ENCODE assay signal across 16 cellular contexts in genomic region chr2:165144315-165144714, GRCh38. TPM values are rescaled to one million over a fixed set of nuclear protein-coding genes. Genes with fewer than 3 reads are reported as not detected.
DNase-seq lines count a peak whose midpoint lies in the region; ATAC-seq and TF ChIP-seq lines count a peak whose summit lies in the region.
"Had no signal": no experiment of that assay in that cellular context is flagged by ENCODE, and none has a peak within 500 bp of the region (broad histone marks: within the 10 kb centered on the region; RNA-seq: fewer than 3 reads in every experiment).

No MANE protein-coding gene starts in this region.

- H3K27ac Mint-ChIP-seq in CD4-positive, alpha-beta memory T cell, result no peak overlapping the region
- no peak overlapping the region for H3K27ac Mint-ChIP-seq in activated naive CD4-positive, alpha-beta T cell treated with anti-CD3 and anti-CD28 coated beads, Interleukin-2, amount 50 U/mL, for 72 hours
- H3K27ac Mint-ChIP-seq: activated CD4-positive, alpha-beta T cell treated with anti-CD3 and anti-CD28 coated beads for 36 hours had no signal

- no peaks in the 10 kb centered on the region for H3K9me3 ChIP-seq in CD4-positive, alpha-beta memory T cell (ENCODE audit: control insufficient read depth in 1 of 2, low read length in 2 of 2)
- H3K9me3 ChIP-seq: SJSA1, stomach had no signal

- H3K9me3 Mint-ChIP-seq in CD4-positive, alpha-beta memory T cell, result no peaks in the 10 kb centered on the region
- H3K9me3 Mint-ChIP-seq in activated naive CD4-positive, alpha-beta T cell treated with anti-CD3 and anti-CD28 coated beads, Interleukin-2, amount 50 U/mL, for 72 hours, result no peaks in the 10 kb centered on the region

- no peaks in the 10 kb centered on the region for H3K4me1 Mint-ChIP-seq in CD4-positive, alpha-beta memory T cell

- H3K27me3 Mint-ChIP-seq in CD4-positive, alpha-beta memory T cell, result no peaks in the 10 kb centered on the region

- DNase-seq in GM12864 (ENCODE audit: low read depth) (peak; percentile 29), NB4 (ENCODE audit: low read depth) (peak; percentile 30)
- no peak for DNase-seq in CD4-positive, alpha-beta memory T cell
- no peak for DNase-seq in activated naive CD4-positive, alpha-beta T cell treated with Interleukin-2 at 50 U/mL for 16 hours
- no peak for DNase-seq in stimulated activated naive CD4-positive, alpha-beta T cell (lab: John Stamatoyannopoulos, UW)
- DNase-seq in activated naive CD4-positive, alpha-beta T cell treated with anti-CD3 and anti-CD28 coated beads, Interleukin-2, amount 50 U/mL, for 72 hours (ENCODE audit: low spot score in 2 of 2), result no peak
- DNase-seq: activated CD4-positive, alpha-beta T cell treated with anti-CD3 and anti-CD28 coated beads for 36 hours; activated gamma-delta T cell treated with Interleukin-2 at 50 U/mL for 16 hours; AML-193; central memory CD4-positive, alpha-beta T cell; GOT3; NCI-H2227 treated with DMSO at 0.1 percent for 48 hours; stomach had no signal

- TF ChIP-seq CTCF in GM12864 (IDR thresholded peaks at IDR 0.05; ENCODE audit: low read depth, low read length, missing control alignments) (no peak), NB4 (IDR thresholded peaks at IDR 0.05; ENCODE audit: low read depth, low read length) (no peak)

- peak; percentile 46 for ATAC-seq in GM19452 (IDR thresholded peaks at IDR 0.05; ENCODE audit: unreplicated experiment)
- peak; percentile 47 for ATAC-seq in HG02981 (IDR thresholded peaks at IDR 0.05; ENCODE audit: unreplicated experiment)
- no peak for ATAC-seq in activated naive CD4-positive, alpha-beta T cell treated with anti-CD3 and anti-CD28 coated beads, Interleukin-2, amount 50 U/mL, for 72 hours
- ATAC-seq: activated CD4-positive, alpha-beta T cell treated with anti-CD3 and anti-CD28 coated beads for 36 hours had no signal

- POLR2A ChIA-PET in CD4-positive, alpha-beta memory T cell (lab: Charles Lee; ENCODE audit: partially characterized antibody), result no interaction called here

- H3K27ac ChIP-seq in CD4-positive, alpha-beta memory T cell (ENCODE audit: low read depth, low read length), result no peak overlapping the region
- H3K27ac ChIP-seq: SJSA1, stomach had no signal

- H3K4me3 Mint-ChIP-seq in CD4-positive, alpha-beta memory T cell, result no peak overlapping the region
- H3K4me3 Mint-ChIP-seq: activated CD4-positive, alpha-beta T cell treated with anti-CD3 and anti-CD28 coated beads for 36 hours had no signal

- no peaks in the 10 kb centered on the region for H3K27me3 ChIP-seq in CD4-positive, alpha-beta memory T cell (ENCODE audit: insufficient read depth, low read length)
- H3K27me3 ChIP-seq: SJSA1, stomach had no signal

- no peaks in the 10 kb centered on the region for H3K36me3 Mint-ChIP-seq in CD4-positive, alpha-beta memory T cell
- no peaks in the 10 kb centered on the region for H3K36me3 Mint-ChIP-seq in activated naive CD4-positive, alpha-beta T cell treated with anti-CD3 and anti-CD28 coated beads, Interleukin-2, amount 50 U/mL, for 72 hours

- H3K4me1 ChIP-seq in CD4-positive, alpha-beta memory T cell (ENCODE audit: insufficient read depth, low read length), result no peaks in the 10 kb centered on the region
- H3K4me1 ChIP-seq: stomach had no signal

- CTCF ChIA-PET in CD4-positive, alpha-beta memory T cell (lab: Charles Lee; ENCODE audit: partially characterized antibody), result no interaction called here

- H3K4me3 ChIP-seq in GM12864 (ENCODE audit: low read depth, low read length), result no peak overlapping the region
- no peak overlapping the region for H3K4me3 ChIP-seq in NB4 (ENCODE audit: low read depth, low read length)
- no peak overlapping the region for H3K4me3 ChIP-seq in CD4-positive, alpha-beta memory T cell (ENCODE audit: low read length in 2 of 2)
- H3K4me3 ChIP-seq: SJSA1, stomach had no signal

- intact Hi-C loops in CD4-positive, alpha-beta memory T cell (cut with micrococcal nuclease), result no loop called here

- no peaks in the 10 kb centered on the region for H3K36me3 ChIP-seq in CD4-positive, alpha-beta memory T cell (ENCODE audit: insufficient read depth, low read length)
- H3K36me3 ChIP-seq: SJSA1, stomach had no signal

- no peak for TF ChIP-seq POLR2A in NB4 (IDR thresholded peaks at IDR 0.05; ENCODE audit: extremely low read depth, insufficient read length)

RNA-seq across cellular contexts. Expression of gene SCN3A, which starts 59.5 kb away (rescaled TPM):
- not detected for total RNA-seq in CD4-positive, alpha-beta memory T cell
- polyA plus RNA-seq in CD4-positive, alpha-beta memory T cell, result not detected
- total RNA-seq in activated naive CD4-positive, alpha-beta T cell treated with anti-CD3 and anti-CD28 coated beads, Interleukin-2, amount 50 U/mL, for 72 hours, result under 1 TPM; 0.25 to 0.43 TPM

Comparison
In these comparisons a context has a peak if more than half of its experiments do, and no peak if none do; other contexts are left out.
1. DNase-seq: peak in GM12864 (single experiment) and NB4 (single experiment); none in CD4-positive, alpha-beta memory T cell (0 of 5), activated naive CD4-positive, alpha-beta T cell treated with Interleukin-2 at 50 U/mL for 16 hours (single experiment), stimulated activated naive CD4-positive, alpha-beta T cell (0 of 6) and activated naive CD4-positive, alpha-beta T cell treated with anti-CD3 and anti-CD28 coated beads, Interleukin-2, amount 50 U/mL, for 72 hours (0 of 2).
2. ATAC-seq: peak in GM19452 (single experiment) and HG02981 (single experiment); none in activated naive CD4-positive, alpha-beta T cell treated with anti-CD3 and anti-CD28 coated beads, Interleukin-2, amount 50 U/mL, for 72 hours (0 of 2).